10 cellular contexts compared by ENCODE assay signal in the genomic region with DNA sequence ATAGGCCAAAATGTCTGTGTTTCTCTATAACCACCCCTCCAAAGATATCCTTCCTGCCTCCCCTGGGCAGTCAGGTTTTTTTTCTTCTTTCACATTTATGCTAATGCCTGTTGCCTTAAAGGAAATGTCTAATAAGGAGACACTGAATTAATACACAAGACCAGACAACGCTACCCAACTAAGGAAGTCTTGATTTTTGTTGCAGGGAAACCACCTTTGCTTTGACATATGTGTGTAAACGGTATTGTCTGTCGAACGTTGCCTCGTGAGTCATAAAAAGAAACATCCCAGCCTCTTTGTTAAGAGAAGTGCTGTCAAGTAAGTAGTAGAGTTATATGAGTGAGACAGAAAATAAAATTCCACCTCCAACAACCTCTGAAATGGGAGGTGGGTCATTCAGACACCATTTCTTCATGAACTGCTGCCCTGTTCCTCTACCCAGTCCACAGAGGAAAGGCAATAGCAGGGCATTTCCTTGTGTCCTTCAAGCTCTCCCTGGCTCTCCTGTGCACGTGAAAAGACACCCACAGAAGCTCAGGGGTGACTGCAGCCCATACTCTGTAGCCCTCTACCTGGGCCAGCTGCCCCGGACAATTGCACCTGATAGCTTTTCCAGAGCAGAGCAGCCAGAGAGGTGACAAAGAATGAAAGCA. TPM values are rescaled to one million over a fixed set of nuclear protein-coding genes. Genes with fewer than 3 reads are reported as not detected.
DNase-seq lines count a peak whose midpoint lies in the region; ATAC-seq, FAIRE-seq and TF ChIP-seq lines count a peak whose summit lies in the region.
"Had no signal": no experiment of that assay in that cellular context is flagged by ENCODE, and none has a peak within 500 bp of the region (broad histone marks: within the 10 kb centered on the region; RNA-seq: fewer than 3 reads in every experiment).

No MANE protein-coding gene starts in this region.

- H2AFZ ChIP-seq in PC-9: no peak overlapping the region

- no peak for FAIRE-seq in bronchial epithelial cell (lab: Jason Lieb, UNC)
- FAIRE-seq: G401.6 had no signal

- peaks cover 20% of the 10 kb centered on the region; the same call in 1 of the 2 replicates for H3K4me1 ChIP-seq in PC-9 (replicated peaks; ENCODE audit: insufficient read depth)

- POLR2A ChIA-PET in PC-9 (lab: Charles Lee; ENCODE audit: unreplicated experiment): no interaction called here

- H3K4me2 ChIP-seq in PC-9: no peak overlapping the region

- H3K9me2 ChIP-seq in PC-9 (ENCODE audit: insufficient read depth): no peaks in the 10 kb centered on the region

- ATAC-seq in GM19438 (IDR thresholded peaks at IDR 0.05; ENCODE audit: low read depth, unreplicated experiment) (peak; percentile 84), HG03135 (IDR thresholded peaks at IDR 0.05; ENCODE audit: unreplicated experiment) (peak; percentile 69)

- intact Hi-C loops in PC-9 (cut with micrococcal nuclease; ENCODE audit: unreplicated experiment): no loop called here

- in situ Hi-C loops in GM13976 (cut with MboI; ENCODE audit: low sequenced_read_pairs, unreplicated experiment): no loop called here

- H4K20me1 ChIP-seq in PC-9 (ENCODE audit: insufficient read depth): no peaks in the 10 kb centered on the region

- H3K27me3 ChIP-seq in bronchial epithelial cell (ENCODE audit: control insufficient read depth, insufficient read depth, low read length) (no peaks in the 10 kb centered on the region), PC-9 (ENCODE audit: insufficient read depth, low read depth) (no peaks in the 10 kb centered on the region)

- no TSS peak for BruUV-seq in PC-9 (replicated peaks; lab: Mats Ljungman, UMichigan)

- peak; percentile 43 for DNase-seq in GM13976 (ENCODE audit: low spot score)
- DNase-seq in bronchial epithelial cell (ENCODE audit: low read depth): peak; percentile 78
- no peak for DNase-seq in GM03348 (ENCODE audit: low spot score)
- DNase-seq in HuH-7 (ENCODE audit: low spot score): no peak
- no peak for DNase-seq in PC-9
- no peak for DNase-seq in NCI-H748 (lab: John Stamatoyannopoulos, UW; ENCODE audit: unreplicated experiment)
- DNase-seq: cortex of kidney had no signal

- H3K9me3 ChIP-seq in PC-9 (ENCODE audit: insufficient read depth, low read depth): peaks cover 3% of the 10 kb centered on the region; the same call in 1 of the 2 replicates

- H3K36me3 ChIP-seq in bronchial epithelial cell (ENCODE audit: control insufficient read depth, insufficient read depth, low read length) (no peaks in the 10 kb centered on the region), PC-9 (ENCODE audit: low read depth) (no peaks in the 10 kb centered on the region)

- no peaks in the 10 kb centered on the region for H3K79me2 ChIP-seq in PC-9 (ENCODE audit: low read depth)

- H3K4me3 ChIP-seq in bronchial epithelial cell (ENCODE audit: low read depth, low read length): no peak overlapping the region
- H3K4me3 ChIP-seq in PC-9: no peak overlapping the region

- CTCF ChIA-PET in PC-9 (lab: Charles Lee): no interaction called here

- H3F3A ChIP-seq in PC-9 (ENCODE audit: insufficient read depth, low read depth): no peaks in the 10 kb centered on the region

- TF ChIP-seq CTCF in GM13976 (IDR thresholded peaks at IDR 0.05; ENCODE audit: borderline replicate concordance, control extremely low read depth, extremely low read depth, insufficient read depth, missing control alignments) (no peak), bronchial epithelial cell (IDR thresholded peaks at IDR 0.05; ENCODE audit: insufficient read depth, low read length, severe bottlenecking) (no peak), PC-9 (conservative IDR thresholded peaks at IDR 0.05) (no peak)

- H3K27ac ChIP-seq in PC-9: no peak overlapping the region

RNA-seq across cellular contexts. Expression of a gene that starts 10.2 kb away (rescaled TPM):
- total RNA-seq in bronchial epithelial cell (0.53 and 4.4 TPM in 2 replicates), PC-9 (2021) (0.60 and 2.1 TPM in 2 replicates)

Comparison
In these comparisons a context has a peak if more than half of its experiments do, and no peak if none do; other contexts are left out.
1. DNase-seq: peak in GM13976 (single experiment) and bronchial epithelial cell (single experiment); none in GM03348 (single experiment), HuH-7 (single experiment), PC-9 (0 of 2) and NCI-H748 (single experiment).